ENCODE assay signal across 8 cellular contexts in genomic region chr14:81579115-81579514, GRCh38.
"Had no signal": no experiment of that assay in that cellular context is flagged by ENCODE, and none has a peak within 500 bp of the region (broad histone marks: within the 10 kb centered on the region; RNA-seq: fewer than 3 reads in every experiment).

No MANE protein-coding gene starts in this region.

- H3K9me3 ChIP-seq: HAP-1 had no signal

- H3K4me2 ChIP-seq: GM23338 had no signal

- H3K4me1 ChIP-seq: HAP-1 had no signal

- ATAC-seq: GM23338, HCT116, K562 had no signal

- H3K27ac ChIP-seq: HL-60 had no signal

- H2AFZ ChIP-seq: GM23338 had no signal

- H3K36me3 ChIP-seq: HAP-1 had no signal

- FAIRE-seq: K562 had no signal

- H3K4me3 ChIP-seq: GM23338, HAP-1, K562 had no signal

- DNase-seq: H7, HFFc6, IMR-90 had no signal
